Comparison of ENCODE assay signal across 2 cellular contexts in genomic region chr6:96836579-96837137, GRCh38.
A peak's percentile ranks its signal among the peaks of the same experiment; 100 is the strongest.
TF ChIP-seq lines count a peak whose summit lies in the region.

No MANE protein-coding gene starts in this region.

TF ChIP-seq in HCT116, 20 proteins besides CTCF, POLR2A, EP300 and RAD21:
- TF ChIP-seq ATF3 (IDR thresholded peaks at IDR 0.05) (no peak), EZH2 (IDR thresholded peaks at IDR 0.05) (no peak), CBX3 (IDR thresholded peaks at IDR 0.05; ENCODE audit: low read depth) (no peak), SP1 (IDR thresholded peaks at IDR 0.05; ENCODE audit: low read depth) (no peak), FOSL1 (IDR thresholded peaks at IDR 0.05; ENCODE audit: low read depth) (no peak), TCF7L2 (IDR thresholded peaks at IDR 0.05; ENCODE audit: borderline replicate concordance, extremely low read depth, insufficient read depth, insufficient read length) (no peak), ZNF274 (IDR thresholded peaks at IDR 0.05; ENCODE audit: low read depth, low read length) (no peak), REST (IDR thresholded peaks at IDR 0.05; ENCODE audit: low read depth) (no peak), SRF (IDR thresholded peaks at IDR 0.05; ENCODE audit: low read depth) (no peak), ZBTB33 (IDR thresholded peaks at IDR 0.05; ENCODE audit: extremely low read depth, insufficient replicate concordance, low read length) (no peak), ZFX (IDR thresholded peaks at IDR 0.05) (no peak), EZH2phosphoT487 (IDR thresholded peaks at IDR 0.05; ENCODE audit: borderline replicate concordance) (no peak), SIN3A (IDR thresholded peaks at IDR 0.05; ENCODE audit: low read depth) (no peak), JUND (IDR thresholded peaks at IDR 0.05) (no peak)

TF ChIP-seq in GM12878, 131 proteins besides CTCF, POLR2A, EP300 and RAD21:
- TF ChIP-seq FOS (IDR thresholded peaks at IDR 0.05; ENCODE audit: borderline replicate concordance, extremely low read depth, insufficient read length): no peak
- TF ChIP-seq IKZF2 (IDR thresholded peaks at IDR 0.05): peak in 1 of 2 experiments; percentile 8; a peak in 1 of 4 replicates
- TF ChIP-seq RUNX3 (IDR thresholded peaks at IDR 0.05; ENCODE audit: low read length): peak; percentile 30; the same call in 1 of the 2 replicates
